Comparison of ENCODE assay signal across 8 cellular contexts in the genomic region with DNA sequence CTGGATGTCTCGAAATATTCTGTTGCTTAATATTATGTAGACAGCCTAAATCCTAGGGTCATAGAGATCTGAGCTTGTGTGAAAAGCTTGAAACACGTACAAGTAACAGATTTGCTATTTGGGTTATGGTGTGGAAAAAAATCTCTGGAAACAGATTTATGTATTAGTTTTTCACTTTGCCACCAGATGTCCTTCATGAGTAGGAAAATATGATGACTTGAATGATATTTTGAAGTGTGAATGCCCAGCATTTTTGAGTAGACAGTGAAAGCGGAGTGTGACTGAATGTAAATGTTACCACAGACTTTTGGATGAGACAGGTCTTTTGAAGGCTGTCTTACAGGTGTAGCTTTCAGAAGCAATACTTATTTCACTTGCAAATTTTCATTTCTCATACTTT.
DNase-seq lines count a peak whose midpoint lies in the region; ATAC-seq and FAIRE-seq lines count a peak whose summit lies in the region.

No MANE protein-coding gene starts in this region.

- ATAC-seq in HG03097 (IDR thresholded peaks at IDR 0.05; ENCODE audit: low FRiP score, unreplicated experiment) (no peak), HG02798 (IDR thresholded peaks at IDR 0.05; ENCODE audit: poor library complexity, unreplicated experiment) (no peak)

- DNase-seq in AML-193 (lab: John Stamatoyannopoulos, UW) (peak; percentile 51 to 61), HCEC 1CT (peak; percentile 38), RCC 7860 (ENCODE audit: low spot score) (peak; percentile 11), glomerular visceral epithelial cell (ENCODE audit: extremely low spot score) (peak; percentile 25), NCI-H510A (lab: John Stamatoyannopoulos, UW) (no peak), DMS79 treated with DMSO at 0.1 percent for 48 hours (lab: John Stamatoyannopoulos, UW) (no peak)

- no peak for FAIRE-seq in RCC 7860 (lab: Jason Lieb, UNC)

Comparison
In these comparisons a context has a peak if more than half of its experiments do, and no peak if none do; other contexts are left out.
1. DNase-seq: peak in AML-193 (2 of 2), HCEC 1CT (single experiment), RCC 7860 (single experiment) and glomerular visceral epithelial cell (single experiment); none in NCI-H510A (single experiment) and DMS79 treated with DMSO at 0.1 percent for 48 hours (single experiment).